In genomic region chr21:29209696-29210095, GRCh38 we compare ENCODE assay signal across 17 cellular contexts.
"Had no signal": no experiment of that assay in that cellular context is flagged by ENCODE, and none has a peak within 500 bp of the region (broad histone marks: within the 10 kb centered on the region; RNA-seq: fewer than 3 reads in every experiment).

No MANE protein-coding gene starts in this region.

- H3K9me3 ChIP-seq: ascending aorta, neutrophil, upper lobe of left lung had no signal

- H3K36me3 ChIP-seq: ascending aorta, cardiac muscle cell, neutrophil, upper lobe of left lung had no signal

- H3K27me3 ChIP-seq: ascending aorta, cardiac muscle cell, foreskin keratinocyte, neutrophil, upper lobe of left lung had no signal

- H3K27ac ChIP-seq: cardiac muscle cell, foreskin keratinocyte, neutrophil, VCaP had no signal

- H3K4me3 ChIP-seq: ascending aorta, cardiac muscle cell, upper lobe of left lung had no signal

- ATAC-seq: activated naive CD8-positive, alpha-beta T cell treated with anti-CD3 and anti-CD28 coated beads, Interleukin-2, amount 50 U/mL, for 24 hours; esophagus mucosa; natural killer cell; stimulated activated naive CD8-positive, alpha-beta T cell treated with anti-CD3 and anti-CD28 coated beads, Interleukin-15, amount 100 ng/mL, for 72 hours had no signal

- DNase-seq: activated CD4-positive, alpha-beta T cell treated with anti-CD3 and anti-CD28 coated beads for 1 hour; activated CD4-positive, alpha-beta T cell treated with anti-CD3 and anti-CD28 coated beads, Interleukin-2, amount 50 U/mL, for 4 hours; activated naive CD4-positive, alpha-beta T cell treated with anti-CD3 and anti-CD28 coated beads for 36 hours; activated naive CD8-positive, alpha-beta T cell treated with anti-CD3 and anti-CD28 coated beads, Interleukin-2, amount 50 U/mL, for 24 hours; foreskin keratinocyte; glutamatergic neuron; hypothalamus; kidney glomerular epithelial cell; mesendoderm; natural killer cell; stimulated activated naive CD8-positive, alpha-beta T cell treated with anti-CD3 and anti-CD28 coated beads, Interleukin-15, amount 100 ng/mL, for 72 hours; upper lobe of left lung had no signal

- H3K4me1 ChIP-seq: upper lobe of left lung had no signal
